In the genomic region with DNA sequence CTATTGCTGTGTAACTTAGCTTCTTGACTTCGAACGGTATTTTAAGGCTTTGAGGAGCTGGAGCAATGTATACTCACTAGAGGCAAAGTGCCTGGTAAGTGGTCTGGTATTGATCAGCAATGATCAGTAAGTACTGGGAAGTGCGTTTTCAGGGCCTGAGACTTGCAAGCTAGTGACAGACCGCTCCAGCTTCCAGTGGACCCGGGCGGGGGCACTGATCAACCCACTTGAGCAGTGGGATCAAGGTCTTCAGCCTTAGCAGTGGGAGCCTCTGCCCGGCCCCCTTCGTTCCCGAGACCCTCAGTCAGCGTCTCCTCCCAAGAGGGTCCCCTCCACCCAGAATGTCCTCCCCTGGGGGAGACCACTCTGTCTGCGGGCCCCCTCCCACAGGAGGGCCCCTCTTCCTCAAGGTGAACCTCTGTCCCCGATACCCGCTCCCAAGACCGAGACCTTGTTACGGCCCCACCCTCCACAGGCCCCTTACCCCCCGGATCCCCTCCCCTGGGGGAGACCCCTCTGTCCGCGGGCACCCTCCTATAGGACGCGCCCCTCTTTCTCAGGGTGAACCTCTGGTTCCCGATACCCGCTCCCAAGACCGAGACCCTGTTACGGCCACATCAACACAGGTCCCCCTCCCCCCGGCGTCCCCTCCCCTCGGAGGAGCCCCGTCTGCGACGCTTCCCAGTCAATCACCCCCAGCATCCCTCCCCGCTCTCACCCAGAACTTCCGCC, we compare ENCODE assay signal across 8 cellular contexts. TPM values are rescaled to one million over a fixed set of nuclear protein-coding genes. Genes with fewer than 3 reads are reported as not detected.
A peak's percentile ranks its signal among the peaks of the same experiment; 100 is the strongest.
DNase-seq lines count a peak whose midpoint lies in the region; ATAC-seq and TF ChIP-seq lines count a peak whose summit lies in the region.

No MANE protein-coding gene starts in this region.

- H3K27ac ChIP-seq in SJCRH30: peak overlapping the region; percentile 80

- H3K27me3 Mint-ChIP-seq in naive thymus-derived CD8-positive, alpha-beta T cell: peaks cover 0 to 9% (median 5%) of the 10 kb centered on the region in 5 donors

- peak overlapping the region; percentile 94 for H3K4me3 ChIP-seq in SJCRH30

- peaks cover 0 to 9% (median 5%) of the 10 kb centered on the region in 3 donors for H3K36me3 Mint-ChIP-seq in naive thymus-derived CD8-positive, alpha-beta T cell

- peak overlapping the region; percentile 85 to 97 (median 90) for H3K4me3 Mint-ChIP-seq in naive thymus-derived CD8-positive, alpha-beta T cell

- DNase-seq in DMS79 (lab: John Stamatoyannopoulos, UW): peak; percentile 33
- DNase-seq in DMS79 treated with DMSO at 0.1 percent for 48 hours (lab: John Stamatoyannopoulos, UW): no peak
- peak in 1 of 2 experiments; percentile 22 for DNase-seq in SJCRH30
- peak; percentile 19 to 39 for DNase-seq in erythroblast (lab: John Stamatoyannopoulos, UW)
- DNase-seq in naive thymus-derived CD8-positive, alpha-beta T cell: peak in 1 of 10 donors; percentile 1
- no peak for DNase-seq in COR-L47 (lab: John Stamatoyannopoulos, UW)
- no peak for DNase-seq in hepatic stellate cell (ENCODE audit: low spot score)

- POLR2A ChIA-PET in naive thymus-derived CD8-positive, alpha-beta T cell (lab: Charles Lee): interaction anchor here (0.9 kb wide), 1 partner anchor 11 kb away, joined by 4 read pairs; no protein-coding TSS in a partner anchor

- H3K27ac Mint-ChIP-seq in naive thymus-derived CD8-positive, alpha-beta T cell: peak overlapping the region; percentile 58 to 95 (median 87)

- peaks cover 4% of the 10 kb centered on the region; the same call in 1 of the 2 replicates for H3K4me1 ChIP-seq in SJCRH30

- peaks cover 23 to 41% (median 34%) of the 10 kb centered on the region in 4 donors for H3K4me1 Mint-ChIP-seq in naive thymus-derived CD8-positive, alpha-beta T cell

- no peaks in the 10 kb centered on the region for H3K9me3 ChIP-seq in SJCRH30 (replicated peaks)

- peaks cover 0 to 5% (median 0%) of the 10 kb centered on the region in 9 donors for H3K9me3 Mint-ChIP-seq in naive thymus-derived CD8-positive, alpha-beta T cell

- H3K27me3 ChIP-seq in SJCRH30: no peaks in the 10 kb centered on the region

- TF ChIP-seq POLR2A in erythroblast (IDR thresholded peaks at IDR 0.05; ENCODE audit: low read length): no peak

- H3K36me3 ChIP-seq in SJCRH30: no peaks in the 10 kb centered on the region; the same call in 1 of the 2 replicates

- ATAC-seq in naive thymus-derived CD8-positive, alpha-beta T cell: no peak
- ATAC-seq in GM18511 (IDR thresholded peaks at IDR 0.05; ENCODE audit: unreplicated experiment): no peak

RNA-seq across cellular contexts. Expression of a gene that starts 0.4 kb away (rescaled TPM):
- 38.4 and 51.4 TPM in 2 replicates for total RNA-seq in SJCRH30 (2014; rRNA removed; shearing (Covaris generic))
- total RNA-seq in naive thymus-derived CD8-positive, alpha-beta T cell: 10 to 100 TPM; 77.4 to 78.0 TPM
- polyA plus RNA-seq in naive thymus-derived CD8-positive, alpha-beta T cell: 100 to 1,000 TPM in 1 of 3 donors, 10 to 100 TPM in 2; 91.1 to 117 (median 96.0) TPM

Comparison
In these comparisons a context has a peak if more than half of its experiments do, and no peak if none do; other contexts are left out.
1. DNase-seq: peak in DMS79 (single experiment) and erythroblast (2 of 2); none in DMS79 treated with DMSO at 0.1 percent for 48 hours (single experiment), COR-L47 (single experiment) and hepatic stellate cell (single experiment).